Comparison of ENCODE assay signal across 10 cellular contexts in genomic region chr1:45246760-45247159, GRCh38. TPM values are rescaled to one million over a fixed set of nuclear protein-coding genes. Genes with fewer than 3 reads are reported as not detected.
A peak's percentile ranks its signal among the peaks of the same experiment; 100 is the strongest.
DNase-seq lines count a peak whose midpoint lies in the region; ATAC-seq and TF ChIP-seq lines count a peak whose summit lies in the region.
"Had no signal": no experiment of that assay in that cellular context is flagged by ENCODE, and none has a peak within 500 bp of the region (broad histone marks: within the 10 kb centered on the region; RNA-seq: fewer than 3 reads in every experiment).

No MANE protein-coding gene starts in this region.

- BruUV-seq in Panc1 (replicated peaks; lab: Mats Ljungman, UMichigan), result no TSS peak

- H3K27me3 ChIP-seq in Panc1 (ENCODE audit: control insufficient read depth, insufficient read depth, low read length), result no peaks in the 10 kb centered on the region
- peaks cover 0 to 3% (median 0%) of the 10 kb centered on the region in 4 donors for H3K27me3 ChIP-seq in esophagus squamous epithelium

- intact Hi-C loops in activated CD8-positive, alpha-beta T cell treated with anti-CD3 and anti-CD28 coated beads for 36 hours (cut with micrococcal nuclease), result no loop called here
- intact Hi-C loops in Panc1 (cut with micrococcal nuclease; ENCODE audit: unreplicated experiment), result no loop called here
- intact Hi-C loops in esophagus squamous epithelium (cut with DNase I), result no loop called here

- in situ Hi-C loops in Panc1 (cut with HindIII; ENCODE audit: low pct_unique_long_range_greater_than_20kb, low sequenced_read_pairs), result no loop called here

- H3K9me3 Mint-ChIP-seq in activated CD8-positive, alpha-beta T cell treated with anti-CD3 and anti-CD28 coated beads for 36 hours, result peaks cover 12% of the 10 kb centered on the region
- no peaks in the 10 kb centered on the region for H3K9me3 Mint-ChIP-seq in activated CD8-positive, alpha-beta T cell treated with anti-CD3 and anti-CD28 coated beads, Interleukin-2, amount 10 ng/mL, durations not matched to agents 7 days and 5 days (ENCODE audit: insufficient read depth)
- peaks cover 4% of the 10 kb centered on the region for H3K9me3 Mint-ChIP-seq in stimulated activated effector memory CD8-positive, alpha-beta T cell treated with anti-CD3 and anti-CD28 coated beads, Interleukin-12 subunit alpha, Interleukin-12 subunit beta, amount 100 ng/mL, for 72 hours

- H3K9me3 ChIP-seq in Panc1 (ENCODE audit: control insufficient read depth, insufficient read depth, low read depth, low read length) (peaks cover 3% of the 10 kb centered on the region; the same call in 1 of the 2 replicates), esophagus squamous epithelium (no peaks in the 10 kb centered on the region)

- CTCF ChIA-PET in activated CD8-positive, alpha-beta T cell treated with anti-CD3 and anti-CD28 coated beads for 36 hours (lab: Charles Lee), result interaction anchor here (1.6 kb wide), 1 partner anchor 52 kb away, joined by 3 read pairs; no protein-coding TSS in a partner anchor
- CTCF ChIA-PET in activated CD8-positive, alpha-beta T cell treated with anti-CD3 and anti-CD28 coated beads, Interleukin-2, amount 10 ng/mL, durations not matched to agents 7 days and 5 days (lab: Charles Lee), result no interaction called here
- CTCF ChIA-PET in Panc1 (lab: Charles Lee), result no interaction called here

- H3K4me3 ChIP-seq in Panc1 (ENCODE audit: low read depth in 2 of 2, low read length in 2 of 2), result no peak overlapping the region
- no peak overlapping the region for H3K4me3 ChIP-seq in esophagus squamous epithelium

- 18 to 22% methylated on average over 2 of the region's 2 CpGs for WGBS in esophagus squamous epithelium, 2 donors

- H3K4me3 Mint-ChIP-seq in activated CD8-positive, alpha-beta T cell treated with anti-CD3 and anti-CD28 coated beads for 36 hours, result no peak overlapping the region
- H3K4me3 Mint-ChIP-seq in activated CD8-positive, alpha-beta T cell treated with anti-CD3 and anti-CD28 coated beads, Interleukin-2, amount 10 ng/mL, durations not matched to agents 7 days and 5 days, result no peak overlapping the region
- H3K4me3 Mint-ChIP-seq in stimulated activated effector memory CD8-positive, alpha-beta T cell treated with anti-CD3 and anti-CD28 coated beads, Interleukin-12 subunit alpha, Interleukin-12 subunit beta, amount 100 ng/mL, for 72 hours, result peak overlapping the region; percentile 21

- no peaks in the 10 kb centered on the region for H3K36me3 ChIP-seq in Panc1 (ENCODE audit: control insufficient read depth, insufficient read depth, low read length)
- no peaks in the 10 kb centered on the region for H3K36me3 ChIP-seq in esophagus squamous epithelium

- TF ChIP-seq POLR2A in esophagus squamous epithelium (IDR thresholded peaks at IDR 0.05), result no peak

- peak; percentile 27 for DNase-seq in activated CD8-positive, alpha-beta T cell treated with anti-CD3 and anti-CD28 coated beads for 36 hours
- no peak for DNase-seq in activated CD8-positive, alpha-beta T cell treated with anti-CD3 and anti-CD28 coated beads, Interleukin-2, amount 10 ng/mL, durations not matched to agents 7 days and 5 days
- DNase-seq in Panc1 (ENCODE audit: low read depth, low spot score) (peak; percentile 41), esophagus squamous epithelium (lab: John Stamatoyannopoulos, UW) (no peak), NCI-H1694 treated with DMSO at 0.1 percent for 48 hours (lab: John Stamatoyannopoulos, UW) (no peak), DMS114 treated with DMSO at 0.1 percent for 48 hours (lab: John Stamatoyannopoulos, UW; ENCODE audit: unreplicated experiment) (no peak)
- no peak for DNase-seq in stimulated activated effector memory CD8-positive, alpha-beta T cell treated with anti-CD3 and anti-CD28 coated beads, Interleukin-12 subunit alpha, Interleukin-12 subunit beta, amount 100 ng/mL, for 72 hours (ENCODE audit: low spot score in 2 of 2)
- DNase-seq: cerebellar nuclear complex had no signal

- ATAC-seq in activated CD8-positive, alpha-beta T cell treated with anti-CD3 and anti-CD28 coated beads for 36 hours, result peak; percentile 94
- ATAC-seq in activated CD8-positive, alpha-beta T cell treated with anti-CD3 and anti-CD28 coated beads, Interleukin-2, amount 10 ng/mL, durations not matched to agents 7 days and 5 days, result no peak
- ATAC-seq in Panc1 (peak; percentile 93), GM18519 (IDR thresholded peaks at IDR 0.05; ENCODE audit: low FRiP score, unreplicated experiment) (no peak)
- ATAC-seq in stimulated activated effector memory CD8-positive, alpha-beta T cell treated with anti-CD3 and anti-CD28 coated beads, Interleukin-12 subunit alpha, Interleukin-12 subunit beta, amount 100 ng/mL, for 72 hours, result peak; percentile 96

- H3K4me1 ChIP-seq in Panc1 (ENCODE audit: control insufficient read depth, insufficient read depth, low read length) (no peaks in the 10 kb centered on the region), esophagus squamous epithelium (no peaks in the 10 kb centered on the region)

- H3K27ac Mint-ChIP-seq in activated CD8-positive, alpha-beta T cell treated with anti-CD3 and anti-CD28 coated beads for 36 hours, result peak overlapping the region; percentile 88
- no peak overlapping the region for H3K27ac Mint-ChIP-seq in activated CD8-positive, alpha-beta T cell treated with anti-CD3 and anti-CD28 coated beads, Interleukin-2, amount 10 ng/mL, durations not matched to agents 7 days and 5 days
- H3K27ac Mint-ChIP-seq in stimulated activated effector memory CD8-positive, alpha-beta T cell treated with anti-CD3 and anti-CD28 coated beads, Interleukin-12 subunit alpha, Interleukin-12 subunit beta, amount 100 ng/mL, for 72 hours, result peak overlapping the region; percentile 82

- H3K27me3 Mint-ChIP-seq in activated CD8-positive, alpha-beta T cell treated with anti-CD3 and anti-CD28 coated beads for 36 hours, result peaks cover 5% of the 10 kb centered on the region
- peaks cover 9% of the 10 kb centered on the region for H3K27me3 Mint-ChIP-seq in activated CD8-positive, alpha-beta T cell treated with anti-CD3 and anti-CD28 coated beads, Interleukin-2, amount 10 ng/mL, durations not matched to agents 7 days and 5 days (ENCODE audit: low read depth)

- no peak overlapping the region for H3K27ac ChIP-seq in Panc1 (ENCODE audit: low read length)
- H3K27ac ChIP-seq in esophagus squamous epithelium, result peak overlapping the region in 3 of 4 donors; percentile 25 to 35 (median 30)
- H3K27ac ChIP-seq: C4-2B had no signal

- POLR2A ChIA-PET in activated CD8-positive, alpha-beta T cell treated with anti-CD3 and anti-CD28 coated beads for 36 hours (lab: Charles Lee), result interaction anchor here (1.1 kb wide), 1 partner anchor 8 kb away, joined by 4 read pairs; no protein-coding TSS in a partner anchor
- POLR2A ChIA-PET in activated CD8-positive, alpha-beta T cell treated with anti-CD3 and anti-CD28 coated beads, Interleukin-2, amount 10 ng/mL, durations not matched to agents 7 days and 5 days (lab: Charles Lee), result no interaction called here
- POLR2A ChIA-PET in Panc1 (lab: Charles Lee), result no interaction called here

- peaks cover 14% of the 10 kb centered on the region for H3K36me3 Mint-ChIP-seq in activated CD8-positive, alpha-beta T cell treated with anti-CD3 and anti-CD28 coated beads for 36 hours (ENCODE audit: low read depth)
- no peaks in the 10 kb centered on the region for H3K36me3 Mint-ChIP-seq in activated CD8-positive, alpha-beta T cell treated with anti-CD3 and anti-CD28 coated beads, Interleukin-2, amount 10 ng/mL, durations not matched to agents 7 days and 5 days (ENCODE audit: low read depth)
- H3K36me3 Mint-ChIP-seq in stimulated activated effector memory CD8-positive, alpha-beta T cell treated with anti-CD3 and anti-CD28 coated beads, Interleukin-12 subunit alpha, Interleukin-12 subunit beta, amount 100 ng/mL, for 72 hours, result no peaks in the 10 kb centered on the region

- peaks cover 16% of the 10 kb centered on the region for H3K4me1 Mint-ChIP-seq in activated CD8-positive, alpha-beta T cell treated with anti-CD3 and anti-CD28 coated beads for 36 hours (ENCODE audit: low read depth)
- no peaks in the 10 kb centered on the region for H3K4me1 Mint-ChIP-seq in activated CD8-positive, alpha-beta T cell treated with anti-CD3 and anti-CD28 coated beads, Interleukin-2, amount 10 ng/mL, durations not matched to agents 7 days and 5 days (ENCODE audit: low read depth)
- peaks cover 19% of the 10 kb centered on the region for H3K4me1 Mint-ChIP-seq in stimulated activated effector memory CD8-positive, alpha-beta T cell treated with anti-CD3 and anti-CD28 coated beads, Interleukin-12 subunit alpha, Interleukin-12 subunit beta, amount 100 ng/mL, for 72 hours

- no peak for TF ChIP-seq CTCF in activated CD8-positive, alpha-beta T cell treated with anti-CD3 and anti-CD28 coated beads for 36 hours (IDR thresholded peaks at IDR 0.05)
- no peak for TF ChIP-seq CTCF in Panc1 (IDR thresholded peaks at IDR 0.05)
- no peak for TF ChIP-seq CTCF in esophagus squamous epithelium (IDR thresholded peaks at IDR 0.05)

RNA-seq across cellular contexts. Expression of gene ZSWIM5, which starts 40.4 kb away (rescaled TPM):
- under 1 TPM; 0.70 to 0.87 TPM for total RNA-seq in activated CD8-positive, alpha-beta T cell treated with anti-CD3 and anti-CD28 coated beads for 36 hours
- under 1 TPM; 0.50 TPM for total RNA-seq in activated CD8-positive, alpha-beta T cell treated with anti-CD3 and anti-CD28 coated beads, Interleukin-2, amount 10 ng/mL, durations not matched to agents 7 days and 5 days
- 7.9 TPM for total RNA-seq in Panc1 (2021; ENCODE audit: unreplicated experiment)
- 6.9 TPM for polyA plus RNA-seq in Panc1 (2012; ENCODE audit: insufficient read length)
- 1 to 10 TPM in 2 of 4 donors, under 1 TPM in 2; 0.66 to 2.7 (median 1.6) TPM for total RNA-seq in esophagus squamous epithelium

Comparison
In these comparisons a context has a peak if more than half of its experiments do, and no peak if none do; other contexts are left out.
1. ATAC-seq: peak in activated CD8-positive, alpha-beta T cell treated with anti-CD3 and anti-CD28 coated beads for 36 hours (single experiment), Panc1 (single experiment) and stimulated activated effector memory CD8-positive, alpha-beta T cell treated with anti-CD3 and anti-CD28 coated beads, Interleukin-12 subunit alpha, Interleukin-12 subunit beta, amount 100 ng/mL, for 72 hours (single experiment); none in activated CD8-positive, alpha-beta T cell treated with anti-CD3 and anti-CD28 coated beads, Interleukin-2, amount 10 ng/mL, durations not matched to agents 7 days and 5 days (single experiment) and GM18519 (single experiment).
2. DNase-seq: peak in activated CD8-positive, alpha-beta T cell treated with anti-CD3 and anti-CD28 coated beads for 36 hours (single experiment) and Panc1 (single experiment); none in activated CD8-positive, alpha-beta T cell treated with anti-CD3 and anti-CD28 coated beads, Interleukin-2, amount 10 ng/mL, durations not matched to agents 7 days and 5 days (single experiment), esophagus squamous epithelium (single experiment), stimulated activated effector memory CD8-positive, alpha-beta T cell treated with anti-CD3 and anti-CD28 coated beads, Interleukin-12 subunit alpha, Interleukin-12 subunit beta, amount 100 ng/mL, for 72 hours (0 of 2), NCI-H1694 treated with DMSO at 0.1 percent for 48 hours (single experiment) and DMS114 treated with DMSO at 0.1 percent for 48 hours (single experiment).